In the genomic region with DNA sequence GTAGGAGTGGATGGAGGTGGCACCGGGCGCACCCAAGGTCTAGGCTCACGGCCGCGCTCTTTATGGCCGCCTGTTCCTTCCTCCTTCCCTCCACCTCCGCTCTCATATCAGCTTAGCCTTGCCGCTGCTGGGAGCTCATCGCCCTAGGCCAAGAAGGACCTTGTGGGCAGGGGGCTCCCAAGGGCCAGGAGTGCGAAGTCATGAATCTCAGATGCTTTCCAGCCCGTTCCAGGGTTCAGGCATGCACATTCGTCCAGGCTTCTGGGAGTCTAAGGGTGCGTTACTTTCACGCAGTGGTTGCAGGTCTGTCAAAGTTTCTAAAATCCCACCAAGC, we compare ENCODE assay signal across 1 cellular context.
TF ChIP-seq lines count a peak whose summit lies in the region.

No MANE protein-coding gene starts in this region.

TF ChIP-seq in H1, 55 proteins besides CTCF, POLR2A, EP300 and RAD21:
- TF ChIP-seq SIN3A (conservative IDR thresholded peaks at IDR 0.05 in 1 of 2, IDR thresholded peaks at IDR 0.05 in 1 of 2; ENCODE audit: low read depth in 1 of 2, low read length in 2 of 2) (0 out of 4 replicates have a peak, but pooled peaks of 1 of the 2 experiments have one; percentile 4), CBX5 (IDR thresholded peaks at IDR 0.05; ENCODE audit: low read depth, low read length) (no peak), KDM4A (IDR thresholded peaks at IDR 0.05; ENCODE audit: low read depth, low read length, severe bottlenecking) (peak; percentile 69)
